ENCODE assay signal across 13 cellular contexts in the genomic region with DNA sequence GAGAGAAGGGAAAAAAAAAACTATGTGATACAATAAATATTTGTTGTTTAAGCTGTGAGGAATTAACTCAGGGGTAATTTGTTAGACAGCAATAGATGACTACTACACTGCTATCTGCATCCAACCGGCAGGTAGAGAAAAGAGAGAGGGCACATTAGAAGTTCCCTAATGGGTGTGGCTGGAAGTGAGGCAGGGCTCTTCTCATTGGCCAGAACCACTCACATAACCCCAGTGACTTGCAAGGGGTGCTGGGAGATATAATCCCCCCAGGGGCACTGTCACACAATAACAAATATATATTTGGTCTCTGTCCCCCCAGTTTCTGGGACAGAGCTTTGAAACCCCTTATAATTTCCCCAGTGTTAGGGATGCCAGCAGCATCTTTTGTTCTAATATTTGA. TPM values are rescaled to one million over a fixed set of nuclear protein-coding genes. Genes with fewer than 3 reads are reported as not detected.
"Had no signal": no experiment of that assay in that cellular context is flagged by ENCODE, and none has a peak within 500 bp of the region (broad histone marks: within the 10 kb centered on the region; RNA-seq: fewer than 3 reads in every experiment).

No MANE protein-coding gene starts in this region.

- H3K4me3 ChIP-seq: adrenal gland, cardiac muscle cell had no signal

- H3K27ac ChIP-seq: cardiac muscle cell had no signal

- H3K27ac Mint-ChIP-seq: activated T-helper 2 cell treated with anti-CD3 and anti-CD28 coated beads, Interferon-gamma antibody, Interleukin-2, Interleukin-4, amounts not matched to agents 10 μg/mL and 5 μg/mL and 100 μg/mL, durations not matched to agents 14 hours and 24 hours and 36 hours; stimulated activated naive CD8-positive, alpha-beta T cell treated with anti-CD3 and anti-CD28 coated beads, Interleukin-15, Interleukin-2, amounts not matched to agents 100 ng/mL and 50 ng/mL, for 24 hours had no signal

- H3K9me3 ChIP-seq: adrenal gland had no signal

- H3K36me3 ChIP-seq: adrenal gland, cardiac muscle cell had no signal

- DNase-seq: activated naive CD4-positive, alpha-beta T cell treated with anti-CD3 and anti-CD28 coated beads, Interleukin-2, amount 50 U/mL, for 16 hours; adrenal gland; islet precursor cell; stimulated activated CD4-positive, alpha-beta T cell treated with anti-CD3 and anti-CD28 coated beads, Interleukin-4, amount 100 ng/mL, for 24 hours had no signal

- FAIRE-seq: endometrium had no signal

- H3K27me3 ChIP-seq: adrenal gland, cardiac muscle cell had no signal

- H3K4me3 Mint-ChIP-seq: stimulated activated naive CD8-positive, alpha-beta T cell treated with anti-CD3 and anti-CD28 coated beads, Interleukin-15, Interleukin-2, amounts not matched to agents 100 ng/mL and 50 ng/mL, for 24 hours had no signal

- H3K27me3 Mint-ChIP-seq: stimulated activated naive CD8-positive, alpha-beta T cell treated with anti-CD3 and anti-CD28 coated beads, Interleukin-15, Interleukin-2, amounts not matched to agents 100 ng/mL and 50 ng/mL, for 24 hours had no signal

- H3K9me3 Mint-ChIP-seq: activated T-helper 2 cell treated with anti-CD3 and anti-CD28 coated beads, Interferon-gamma antibody, Interleukin-2, Interleukin-4, amounts not matched to agents 10 μg/mL and 5 μg/mL and 100 μg/mL, durations not matched to agents 14 hours and 24 hours and 36 hours; stimulated activated naive CD8-positive, alpha-beta T cell treated with anti-CD3 and anti-CD28 coated beads, Interleukin-15, Interleukin-2, amounts not matched to agents 100 ng/mL and 50 ng/mL, for 24 hours had no signal

RNA-seq across cellular contexts. Expression of gene FGF21, which starts 24.3 kb away (rescaled TPM):
- total RNA-seq: activated T-helper 2 cell treated with anti-CD3 and anti-CD28 coated beads, Interferon-gamma antibody, Interleukin-2, Interleukin-4, amounts not matched to agents 10 μg/mL and 5 μg/mL and 100 μg/mL, durations not matched to agents 14 hours and 24 hours and 36 hours; adrenal gland; cardiac muscle cell; renal cortical epithelial cell; skeletal muscle tissue; T-helper 2 cell treated with Interferon-gamma antibody and Interleukin-4, amounts not matched to agents 100 ng/mL and 5 ng/mL, for 36 hours; ureter had no signal
- polyA plus RNA-seq: adrenal gland, cardiac muscle cell, esophagus had no signal

RNA-seq across cellular contexts. Expression of gene FUT1, which starts 27.2 kb away (rescaled TPM):
- polyA plus RNA-seq: cardiac muscle cell had no signal

RNA-seq across cellular contexts. Expression of gene IZUMO1, which starts 32.9 kb away (rescaled TPM):
- total RNA-seq: cardiac muscle cell; renal cortical epithelial cell; T-helper 2 cell treated with Interferon-gamma antibody and Interleukin-4, amounts not matched to agents 100 ng/mL and 5 ng/mL, for 36 hours had no signal
- polyA plus RNA-seq: cardiac muscle cell had no signal
